Comparison of ENCODE assay signal across 20 cellular contexts in genomic region chr3:94176886-94177285, GRCh38.
A peak's percentile ranks its signal among the peaks of the same experiment; 100 is the strongest.
DNase-seq lines count a peak whose midpoint lies in the region; ATAC-seq and TF ChIP-seq lines count a peak whose summit lies in the region.
"Had no signal": no experiment of that assay in that cellular context is flagged by ENCODE, and none has a peak within 500 bp of the region (broad histone marks: within the 10 kb centered on the region; RNA-seq: fewer than 3 reads in every experiment).

No MANE protein-coding gene starts in this region.

- no peak for TF ChIP-seq CTCF in A673 (conservative IDR thresholded peaks at IDR 0.05; ENCODE audit: low read depth, low read length)
- TF ChIP-seq CTCF in GM10266 (IDR thresholded peaks at IDR 0.05; ENCODE audit: control insufficient read depth, insufficient read depth, low read depth, missing control alignments) = no peak
- no peak for TF ChIP-seq CTCF in PC-9 (conservative IDR thresholded peaks at IDR 0.05)
- TF ChIP-seq CTCF in fibroblast of pulmonary artery (IDR thresholded peaks at IDR 0.05; ENCODE audit: low read length, missing control alignments) = no peak

- H3K79me2 ChIP-seq in PC-9 (ENCODE audit: low read depth) = no peaks in the 10 kb centered on the region

- no peaks in the 10 kb centered on the region for H3K4me1 Mint-ChIP-seq in activated naive CD8-positive, alpha-beta T cell treated with anti-CD3 and anti-CD28 coated beads, Interleukin-2, amount 50 U/mL, for 24 hours

- H3K4me2 ChIP-seq in PC-9 = peak overlapping the region; percentile 23; the same call in 1 of the 2 replicates
- H3K4me2 ChIP-seq: GM23338 had no signal

- H3K27me3 ChIP-seq in A673 (replicated peaks; ENCODE audit: insufficient read depth, low read depth, low read length, poor library complexity) (no peaks in the 10 kb centered on the region), PC-9 (ENCODE audit: insufficient read depth, low read depth) (no peaks in the 10 kb centered on the region)
- H3K27me3 ChIP-seq: neutrophil, sigmoid colon had no signal

- H3K27me3 Mint-ChIP-seq in activated naive CD8-positive, alpha-beta T cell treated with anti-CD3 and anti-CD28 coated beads, Interleukin-2, amount 50 U/mL, for 24 hours = peaks cover 5% of the 10 kb centered on the region
- H3K27me3 Mint-ChIP-seq: effector memory CD8-positive, alpha-beta T cell had no signal

- H3K27ac Mint-ChIP-seq in activated naive CD8-positive, alpha-beta T cell treated with anti-CD3 and anti-CD28 coated beads, Interleukin-2, amount 50 U/mL, for 24 hours = no peak overlapping the region
- H3K27ac Mint-ChIP-seq: CD8-positive, alpha-beta memory T cell; effector memory CD8-positive, alpha-beta T cell; GM23338 had no signal

- BruUV-seq in A673 (replicated peaks; lab: Mats Ljungman, UMichigan) = no TSS peak
- BruUV-seq in PC-9 (replicated peaks; lab: Mats Ljungman, UMichigan) = no TSS peak

- intact Hi-C loops in A673 (cut with micrococcal nuclease; ENCODE audit: unreplicated experiment) = loop anchor here (10.0 kb wide), 1 partner anchor 52 kb away; no protein-coding TSS in a partner anchor
- intact Hi-C loops in PC-9 (cut with micrococcal nuclease; ENCODE audit: unreplicated experiment) = no loop called here

- H4K20me1 ChIP-seq in PC-9 (ENCODE audit: insufficient read depth) = no peaks in the 10 kb centered on the region

- H3K9me3 ChIP-seq in A673 (ENCODE audit: low read depth, low read length, poor library complexity, severe bottlenecking) (no peaks in the 10 kb centered on the region), PC-9 (ENCODE audit: insufficient read depth, low read depth) (no peaks in the 10 kb centered on the region)
- H3K9me3 ChIP-seq: neutrophil, sigmoid colon had no signal

- H3K9me2 ChIP-seq in PC-9 (ENCODE audit: insufficient read depth) = peaks cover 4% of the 10 kb centered on the region; the same call in 1 of the 2 replicates

- POLR2A ChIA-PET in A673 (lab: Charles Lee; ENCODE audit: low non-redundant PET) (no interaction called here), PC-9 (lab: Charles Lee; ENCODE audit: unreplicated experiment) (no interaction called here)

- H3K4me3 ChIP-seq in A673 (ENCODE audit: low read depth, low read length, poor library complexity, severe bottlenecking) = peak overlapping the region; percentile 13
- H3K4me3 ChIP-seq in PC-9 = no peak overlapping the region
- H3K4me3 ChIP-seq in fibroblast of pulmonary artery (replicated peaks; ENCODE audit: low read depth, low read length) = no peak overlapping the region
- H3K4me3 ChIP-seq: GM23338, sigmoid colon had no signal

- DNase-seq in A673 (ENCODE audit: low spot score) (no peak), GM10266 (ENCODE audit: extremely low spot score) (peak; percentile 8), PC-9 (no peak), fibroblast of pulmonary artery (ENCODE audit: low read depth) (peak; percentile 7), NCI-H2227 treated with DMSO at 0.1 percent for 48 hours (lab: John Stamatoyannopoulos, UW) (no peak), COR-L47 (lab: John Stamatoyannopoulos, UW) (no peak)
- DNase-seq in activated naive CD8-positive, alpha-beta T cell treated with anti-CD3 and anti-CD28 coated beads, Interleukin-2, amount 50 U/mL, for 24 hours = no peak
- DNase-seq: CD8-positive, alpha-beta memory T cell; central memory CD4-positive, alpha-beta T cell; effector memory CD8-positive, alpha-beta T cell; KBM-7; NCI-H1417; SHP77; sigmoid colon; T-helper 2 cell had no signal

- no peak overlapping the region for H3K4me3 Mint-ChIP-seq in activated naive CD8-positive, alpha-beta T cell treated with anti-CD3 and anti-CD28 coated beads, Interleukin-2, amount 50 U/mL, for 24 hours
- H3K4me3 Mint-ChIP-seq: CD8-positive, alpha-beta memory T cell; effector memory CD8-positive, alpha-beta T cell; GM23338 had no signal

- no peaks in the 10 kb centered on the region for H3K9me3 Mint-ChIP-seq in activated naive CD8-positive, alpha-beta T cell treated with anti-CD3 and anti-CD28 coated beads, Interleukin-2, amount 50 U/mL, for 24 hours
- H3K9me3 Mint-ChIP-seq: CD8-positive, alpha-beta memory T cell; effector memory CD8-positive, alpha-beta T cell; GM23338 had no signal

- H3K36me3 ChIP-seq in A673 (ENCODE audit: insufficient read depth, low read length, poor library complexity, severe bottlenecking) (no peaks in the 10 kb centered on the region), PC-9 (ENCODE audit: low read depth) (no peaks in the 10 kb centered on the region)
- H3K36me3 ChIP-seq: neutrophil, sigmoid colon had no signal

- no peaks in the 10 kb centered on the region for H3K36me3 Mint-ChIP-seq in activated naive CD8-positive, alpha-beta T cell treated with anti-CD3 and anti-CD28 coated beads, Interleukin-2, amount 50 U/mL, for 24 hours (ENCODE audit: low read depth)
- H3K36me3 Mint-ChIP-seq: CD8-positive, alpha-beta memory T cell had no signal

- ATAC-seq in activated naive CD8-positive, alpha-beta T cell treated with anti-CD3 and anti-CD28 coated beads, Interleukin-2, amount 50 U/mL, for 24 hours = no peak
- ATAC-seq in HG02571 (IDR thresholded peaks at IDR 0.05; ENCODE audit: unreplicated experiment) = no peak
- ATAC-seq: activated CD4-positive, CD25-positive, alpha-beta regulatory T cell treated with anti-CD3 and anti-CD28 coated beads, Interleukin-2, amount 50 U/mL, for 24 hours; effector memory CD8-positive, alpha-beta T cell; GM23338 had no signal

- peaks cover 24% of the 10 kb centered on the region for H3K4me1 ChIP-seq in A673 (ENCODE audit: insufficient read depth, low read length, poor library complexity, severe bottlenecking)
- no peaks in the 10 kb centered on the region for H3K4me1 ChIP-seq in PC-9 (replicated peaks; ENCODE audit: insufficient read depth)
- H3K4me1 ChIP-seq: sigmoid colon had no signal

- no peaks in the 10 kb centered on the region for H3F3A ChIP-seq in PC-9 (ENCODE audit: insufficient read depth, low read depth)

- H3K27ac ChIP-seq in A673 (ENCODE audit: low read depth, low read length, poor library complexity, severe bottlenecking) (no peak overlapping the region), PC-9 (no peak overlapping the region)
- H3K27ac ChIP-seq: HL-60, neutrophil, sigmoid colon had no signal

- no peak overlapping the region for H2AFZ ChIP-seq in PC-9
- H2AFZ ChIP-seq: GM23338 had no signal

- CTCF ChIA-PET in A673 (lab: Charles Lee) = interaction anchor here (0.6 kb wide), 1 partner anchor 117 kb away, joined by 3 read pairs; no protein-coding TSS in a partner anchor
- CTCF ChIA-PET in PC-9 (lab: Charles Lee) = no interaction called here

Comparison
In these comparisons a context has a peak if more than half of its experiments do, and no peak if none do; other contexts are left out.
1. DNase-seq: peak in GM10266 (single experiment) and fibroblast of pulmonary artery (single experiment); none in A673 (single experiment), PC-9 (0 of 2), NCI-H2227 treated with DMSO at 0.1 percent for 48 hours (single experiment), activated naive CD8-positive, alpha-beta T cell treated with anti-CD3 and anti-CD28 coated beads, Interleukin-2, amount 50 U/mL, for 24 hours (single experiment) and COR-L47 (single experiment).